37 cellular contexts compared by ENCODE assay signal in the genomic region with DNA sequence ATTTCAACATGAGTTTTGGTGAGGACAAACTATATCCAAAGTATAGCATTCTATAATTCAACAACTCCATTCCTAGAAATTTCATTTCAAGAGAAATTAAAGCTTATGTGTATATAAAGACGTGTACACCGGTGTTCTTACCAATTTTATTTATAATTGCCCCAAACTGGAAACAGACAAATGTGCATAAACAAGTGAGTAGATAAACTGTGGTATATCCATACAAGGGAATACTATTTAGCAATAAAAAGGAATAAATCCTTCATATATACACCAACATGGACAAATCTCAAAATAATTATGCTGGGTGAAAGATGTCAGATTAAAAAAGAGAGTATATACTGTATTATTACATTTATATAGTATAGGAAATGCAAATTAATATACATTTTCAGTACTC. TPM values are rescaled to one million over a fixed set of nuclear protein-coding genes. Genes with fewer than 3 reads are reported as not detected.
"Had no signal": no experiment of that assay in that cellular context is flagged by ENCODE, and none has a peak within 500 bp of the region (broad histone marks: within the 10 kb centered on the region; RNA-seq: fewer than 3 reads in every experiment).

No MANE protein-coding gene starts in this region.

- DNase-seq: Karpas-422, Kasumi-1, KBM-7, KG1, MG63, MM.1S, MV-4-11, NCI-H1048, NCI-H1092, NCI-H1092 treated with DMSO at 0.1 percent for 48 hours, NCI-H1105, NCI-H1105 treated with DMSO at 0.1 percent for 48 hours, NCI-H1417, NCI-H1417 treated with DMSO at 0.1 percent for 48 hours, NCI-H1436, NCI-H1436 treated with DMSO at 0.1 percent for 48 hours, NCI-H146, NCI-H1694, NCI-H1694 treated with DMSO at 0.1 percent for 48 hours, NCI-H187, NCI-H187 treated with DMSO at 0.1 percent for 48 hours, NCI-H1930, NCI-H2029, NCI-H2029 treated with DMSO at 0.1 percent for 48 hours, NCI-H2081, NCI-H2081 treated with DMSO at 0.1 percent for 48 hours, NCI-H2107, NCI-H2171, NCI-H2171 treated with DMSO at 0.1 percent for 48 hours, NCI-H2227 treated with DMSO at 0.1 percent for 48 hours, NCI-H226, NCI-H345, NCI-H446, NCI-H446 treated with DMSO at 0.1 percent for 48 hours had no signal

- H3K4me2 ChIP-seq: KMS-11 had no signal

- H3K36me3 ChIP-seq: MG63 had no signal

- H3K4me3 ChIP-seq: MG63 had no signal

- H3K27ac ChIP-seq: KMS-11 had no signal

- H3K9ac ChIP-seq: KMS-11 had no signal

- H3K9me3 ChIP-seq: MG63 had no signal

- H3K27me3 ChIP-seq: MG63 had no signal

RNA-seq across cellular contexts. Expression of a gene that starts 42.0 kb away (rescaled TPM):
- total RNA-seq: LHCN-M2, MCF 10A had no signal

RNA-seq across cellular contexts. Expression of a gene that starts 57.3 kb away (rescaled TPM):
- total RNA-seq: MCF 10A had no signal
